Comparison of ENCODE assay signal across 20 cellular contexts in genomic region chr11:37560346-37560745, GRCh38.
"Had no signal": no experiment of that assay in that cellular context is flagged by ENCODE, and none has a peak within 500 bp of the region (broad histone marks: within the 10 kb centered on the region; RNA-seq: fewer than 3 reads in every experiment).

No MANE protein-coding gene starts in this region.

- H3K27ac ChIP-seq: adrenal gland, coronary artery, left ventricle myocardium inferior, spleen, tibial nerve, uterus had no signal

- DNase-seq: activated CD4-positive, alpha-beta T cell treated with anti-CD3 and anti-CD28 coated beads for 1 hour; activated CD4-positive, alpha-beta T cell treated with anti-CD3 and anti-CD28 coated beads, Interleukin-2, amount 50 U/mL, for 1 hour; activated CD8-positive, alpha-beta memory T cell treated with anti-CD3 and anti-CD28 coated beads for 24 hours; activated CD8-positive, alpha-beta memory T cell treated with anti-CD3 and anti-CD28 coated beads, Interleukin-2, amount 50 U/mL, for 4 hours; activated naive CD4-positive, alpha-beta T cell; activated T-cell treated with anti-CD3 and anti-CD28 coated beads, Interleukin-2, amount 50 U/mL, for 24 hours; adrenal gland; cerebellar nuclear complex; kidney; left ventricle myocardium inferior; spleen; stimulated activated CD4-positive, alpha-beta T cell treated with anti-CD3 and anti-CD28 coated beads, Interleukin-4, amount 100 ng/mL, for 1 hour; stimulated activated naive CD4-positive, alpha-beta T cell treated with Interleukin-2 at 50 U/mL for 16 hours; T-helper 1 cell; uterus had no signal

- H3K4me3 ChIP-seq: adrenal gland, coronary artery, left ventricle myocardium inferior, spleen, tibial nerve, uterus had no signal

- H3K9me3 ChIP-seq: adrenal gland, left ventricle myocardium inferior, spleen, tibial nerve, uterus had no signal

- ATAC-seq: activated T-helper 17 cell treated with anti-CD3 and anti-CD28 coated beads, Interleukin-2, amount 50 U/mL, for 72 hours; natural killer cell treated with Interleukin-12 subunit alpha and Interleukin-12 subunit beta and Interleukin-15 and Interleukin-18, amount 100 ng/mL, for 72 hours had no signal

- H3K36me3 ChIP-seq: adrenal gland, left ventricle myocardium inferior, spleen, tibial nerve, uterus had no signal

- H3K27me3 ChIP-seq: adrenal gland, spleen, tibial nerve, uterus had no signal

- FAIRE-seq: kidney, TTC549 had no signal

- H3K4me1 ChIP-seq: left ventricle myocardium inferior, spleen, tibial nerve, uterus had no signal
